Comparison of ENCODE assay signal across 11 cellular contexts in the genomic region with DNA sequence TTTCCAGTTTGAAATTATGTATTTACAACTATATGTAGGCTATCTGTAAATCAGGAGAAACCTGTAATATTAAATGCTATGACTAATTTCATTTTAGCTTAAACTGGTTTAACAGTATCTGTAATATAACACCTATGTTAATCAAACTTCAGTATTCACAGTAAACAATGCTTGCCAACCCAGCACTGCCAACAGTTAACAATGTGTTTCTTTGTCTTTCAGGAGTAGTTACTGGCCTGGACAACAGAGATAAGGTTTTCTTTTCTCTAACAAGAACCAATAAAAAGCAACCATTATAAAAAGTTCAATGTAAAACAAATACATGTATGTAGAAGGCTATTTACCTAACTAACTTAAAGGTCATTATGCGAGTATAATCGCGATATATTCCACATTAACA.
DNase-seq lines count a peak whose midpoint lies in the region; FAIRE-seq lines count a peak whose summit lies in the region.
"Had no signal": no experiment of that assay in that cellular context is flagged by ENCODE, and none has a peak within 500 bp of the region (broad histone marks: within the 10 kb centered on the region; RNA-seq: fewer than 3 reads in every experiment).

No MANE protein-coding gene starts in this region.

- DNase-seq in NCI-H2029 (lab: John Stamatoyannopoulos, UW) = peak; percentile 63
- no peak for DNase-seq in NCI-H2029 treated with DMSO at 0.1 percent for 48 hours (lab: John Stamatoyannopoulos, UW)
- peak; percentile 40 for DNase-seq in SK-MEL-5 (ENCODE audit: low read depth, low spot score)
- no peak for DNase-seq in frontal cortex (ENCODE audit: low spot score in 2 of 2)
- DNase-seq in substantia nigra (lab: John Stamatoyannopoulos, UW) = peak in 3 of 49 donors; percentile 19 to 47 (median 25)
- no peak for DNase-seq in OCI-M2 (lab: John Stamatoyannopoulos, UW; ENCODE audit: unreplicated experiment)
- no peak for DNase-seq in NAMALWA (ENCODE audit: low spot score)
- DNase-seq in SIG-M5 treated with dmso at 0.1 percent for 504 hours (lab: John Stamatoyannopoulos, UW; ENCODE audit: unreplicated experiment) = no peak
- DNase-seq: activated T-cell treated with anti-CD3 and anti-CD28 coated beads for 4 hours, kidney, NCI-H1092 treated with DMSO at 0.1 percent for 48 hours had no signal

- in situ Hi-C loops in SK-MEL-5 (cut with HindIII; ENCODE audit: low pct_unique_long_range_greater_than_20kb, low sequenced_read_pairs) = no loop called here

- peak; percentile 87 for FAIRE-seq in frontal cortex (lab: Jason Lieb, UNC)
- FAIRE-seq: kidney had no signal

- peak overlapping the region; percentile 74 for H3K27ac ChIP-seq in substantia nigra (ENCODE audit: low read depth, low read length, poor library complexity, severe bottlenecking)

Comparison
In these comparisons a context has a peak if more than half of its experiments do, and no peak if none do; other contexts are left out.
1. DNase-seq: peak in NCI-H2029 (single experiment) and SK-MEL-5 (single experiment); none in NCI-H2029 treated with DMSO at 0.1 percent for 48 hours (single experiment), frontal cortex (0 of 2), OCI-M2 (single experiment), NAMALWA (single experiment) and SIG-M5 treated with dmso at 0.1 percent for 504 hours (single experiment).